In the genomic region with DNA sequence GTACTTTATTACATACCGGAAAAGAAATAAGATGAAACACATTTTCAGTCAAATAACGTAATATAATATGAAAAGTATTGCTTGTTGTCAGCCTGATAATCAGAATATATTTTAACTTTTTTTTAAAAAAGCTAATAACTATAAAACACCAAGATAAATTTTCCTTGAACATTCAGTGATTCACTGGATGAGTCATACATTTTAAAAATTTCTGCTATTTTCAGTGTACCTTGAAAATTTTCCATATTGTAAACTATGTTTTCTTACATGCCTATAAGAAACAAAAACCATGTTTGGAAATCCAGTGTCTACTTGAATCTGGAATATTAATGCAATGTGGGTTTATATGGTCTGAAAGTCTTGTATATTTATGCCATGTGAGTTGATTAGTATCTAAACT, we compare ENCODE assay signal across 20 cellular contexts. TPM values are rescaled to one million over a fixed set of nuclear protein-coding genes. Genes with fewer than 3 reads are reported as not detected.
DNase-seq lines count a peak whose midpoint lies in the region; ATAC-seq and TF ChIP-seq lines count a peak whose summit lies in the region.
"Had no signal": no experiment of that assay in that cellular context is flagged by ENCODE, and none has a peak within 500 bp of the region (broad histone marks: within the 10 kb centered on the region; RNA-seq: fewer than 3 reads in every experiment).

No MANE protein-coding gene starts in this region.

- H3K27ac Mint-ChIP-seq in HFFc6: peak overlapping the region; percentile 58; the same call in 1 of the 2 replicates
- H3K27ac Mint-ChIP-seq: CD14-positive monocyte had no signal

- H3K27me3 Mint-ChIP-seq in HFFc6 (ENCODE audit: insufficient read depth): no peaks in the 10 kb centered on the region

- TF ChIP-seq CTCF in HFFc6 (IDR thresholded peaks at IDR 0.05) (no peak), fibroblast of pulmonary artery (IDR thresholded peaks at IDR 0.05; ENCODE audit: low read length, missing control alignments) (no peak)

- H3K4me3 Mint-ChIP-seq in HFFc6: no peak overlapping the region
- H3K4me3 Mint-ChIP-seq: CD14-positive monocyte had no signal

- no peaks in the 10 kb centered on the region for H3K9me3 Mint-ChIP-seq in HFFc6
- H3K9me3 Mint-ChIP-seq: CD14-positive monocyte had no signal

- no peak for ATAC-seq in HG02623 (IDR thresholded peaks at IDR 0.05; ENCODE audit: unreplicated experiment)

- DNase-seq in HFFc6: no peak
- DNase-seq in amniotic epithelial cell (ENCODE audit: low read depth): peak; percentile 20
- peak; percentile 29 for DNase-seq in fibroblast of pulmonary artery (ENCODE audit: low read depth)
- DNase-seq in activated gamma-delta T cell treated with Interleukin-2 at 50 U/mL for 16 hours: no peak
- no peak for DNase-seq in NCI-H1436 (lab: John Stamatoyannopoulos, UW)
- no peak for DNase-seq in DMS79 treated with DMSO at 0.1 percent for 48 hours (lab: John Stamatoyannopoulos, UW)
- DNase-seq: COR-L47, DMS 273 treated with DMSO at 0.1 percent for 48 hours, GF-D8, GOT3, Kasumi-1, MG63, NCI-H1048, NCI-H146, NCI-H2029 treated with DMSO at 0.1 percent for 48 hours, NCI-H2171, NCI-H526, PC-9 had no signal

- peaks cover 58% of the 10 kb centered on the region for H3K4me1 Mint-ChIP-seq in HFFc6 (ENCODE audit: low read depth)
- H3K4me1 Mint-ChIP-seq: CD14-positive monocyte had no signal

- H3K4me3 ChIP-seq in fibroblast of pulmonary artery (replicated peaks; ENCODE audit: low read depth, low read length): no peak overlapping the region
- H3K4me3 ChIP-seq: MG63, PC-9 had no signal

- no peaks in the 10 kb centered on the region for H3K36me3 Mint-ChIP-seq in HFFc6 (ENCODE audit: low read depth)
- H3K36me3 Mint-ChIP-seq: CD14-positive monocyte had no signal

RNA-seq across cellular contexts. Expression of gene MEIS2, which starts 36.3 kb away (rescaled TPM):
- total RNA-seq in HFFc6 (2021; fragmentation: NEBNext Ultra II Directional; extraction: Animal tissue kit (Norgen Biotek cat#: 25700)): 10 to 100 TPM; 31.8 to 48.0 (median 42.8) TPM

Comparison
In these comparisons a context has a peak if more than half of its experiments do, and no peak if none do; other contexts are left out.
1. DNase-seq: peak in amniotic epithelial cell (single experiment) and fibroblast of pulmonary artery (single experiment); none in HFFc6 (single experiment), activated gamma-delta T cell treated with Interleukin-2 at 50 U/mL for 16 hours (single experiment), NCI-H1436 (single experiment) and DMS79 treated with DMSO at 0.1 percent for 48 hours (single experiment).